Comparison of ENCODE assay signal across 1 cellular context in genomic region chr3:27281671-27282150, GRCh38.
TF ChIP-seq lines count a peak whose summit lies in the region.

No MANE protein-coding gene starts in this region.

TF ChIP-seq in HepG2, 621 proteins besides CTCF, POLR2A, EP300 and RAD21 (continued from another document and continues in another):
- TF ChIP-seq ZBTB26 (CRISPR knock-in tag; IDR thresholded peaks at IDR 0.05; ENCODE audit: borderline replicate concordance) (0 out of 2 replicates have a peak, but pooled peaks have one; percentile 54), NR2F2 (IDR thresholded peaks at IDR 0.05; ENCODE audit: borderline replicate concordance, low read depth) (0 out of 2 replicates have a peak, but pooled peaks have one; percentile 23), CBX5 (CRISPR knock-in tag; IDR thresholded peaks at IDR 0.05; ENCODE audit: borderline replicate concordance) (no peak), ZFY (CRISPR knock-in tag; IDR thresholded peaks at IDR 0.05) (0 out of 2 replicates have a peak, but pooled peaks have one; percentile 30), NR3C1 (CRISPR knock-in tag; IDR thresholded peaks at IDR 0.05) (no peak), HOMEZ (CRISPR knock-in tag; IDR thresholded peaks at IDR 0.05; ENCODE audit: low read depth) (peak; percentile 95), JUNB (CRISPR knock-in tag; IDR thresholded peaks at IDR 0.05; ENCODE audit: borderline replicate concordance) (no peak), CHCHD3 (CRISPR knock-in tag; IDR thresholded peaks at IDR 0.05) (no peak), SRSF9 (IDR thresholded peaks at IDR 0.05; ENCODE audit: borderline replicate concordance, insufficient read depth, low read depth, low read length, poor library complexity, severe bottlenecking) (no peak), SRF (IDR thresholded peaks at IDR 0.05; ENCODE audit: low read depth, low read length) (no peak), ZNF414 (CRISPR knock-in tag; IDR thresholded peaks at IDR 0.05) (no peak), BRCA1 (CRISPR knock-in tag; IDR thresholded peaks at IDR 0.05) (no peak), CAMTA2 (CRISPR knock-in tag; IDR thresholded peaks at IDR 0.05; ENCODE audit: borderline replicate concordance) (no peak), TFAP4 (IDR thresholded peaks at IDR 0.05; ENCODE audit: borderline replicate concordance, low read depth) (peak; percentile 75; the same call in 1 of the 2 replicates), ZNF317 (CRISPR knock-in tag; IDR thresholded peaks at IDR 0.05) (no peak), STAT6 (CRISPR knock-in tag; IDR thresholded peaks at IDR 0.05; ENCODE audit: borderline replicate concordance) (0 out of 2 replicates have a peak, but pooled peaks have one; percentile 30), ZNF839 (CRISPR knock-in tag; IDR thresholded peaks at IDR 0.05; ENCODE audit: borderline replicate concordance) (no peak), ELF3 (CRISPR knock-in tag; IDR thresholded peaks at IDR 0.05) (peak; percentile 71), TBL1XR1 (IDR thresholded peaks at IDR 0.05; ENCODE audit: borderline replicate concordance, low read length, partially characterized antibody) (no peak), ZNF720 (CRISPR knock-in tag; IDR thresholded peaks at IDR 0.05) (no peak), ZNF142 (CRISPR knock-in tag; IDR thresholded peaks at IDR 0.05) (no peak), ZNF770 (CRISPR knock-in tag; IDR thresholded peaks at IDR 0.05) (no peak), NR2F1 (CRISPR knock-in tag; IDR thresholded peaks at IDR 0.05) (no peak), MAX (IDR thresholded peaks at IDR 0.05) (peak; percentile 61; the same call in 1 of the 2 replicates), ATF1 (CRISPR knock-in tag; IDR thresholded peaks at IDR 0.05) (no peak), KDM5B (CRISPR knock-in tag; IDR thresholded peaks at IDR 0.05; ENCODE audit: borderline replicate concordance) (no peak), JUN (CRISPR knock-in tag; IDR thresholded peaks at IDR 0.05) (no peak), ZNF674 (CRISPR knock-in tag; IDR thresholded peaks at IDR 0.05; ENCODE audit: low read depth) (no peak), LCORL (IDR thresholded peaks at IDR 0.05) (peak; percentile 80; the same call in 1 of the 2 replicates), LCORL (CRISPR knock-in tag; IDR thresholded peaks at IDR 0.05) (no peak), ZNF619 (CRISPR knock-in tag; IDR thresholded peaks at IDR 0.05) (no peak), ZNF816 (CRISPR knock-in tag; IDR thresholded peaks at IDR 0.05; ENCODE audit: borderline replicate concordance) (peak; percentile 60; the same call in 1 of the 2 replicates), STAT5B (CRISPR knock-in tag; IDR thresholded peaks at IDR 0.05) (no peak), ZHX2 (IDR thresholded peaks at IDR 0.05; ENCODE audit: low read depth) (no peak), ZHX2 (CRISPR knock-in tag; IDR thresholded peaks at IDR 0.05; ENCODE audit: borderline replicate concordance) (no peak), ZNF274 (CRISPR knock-in tag; IDR thresholded peaks at IDR 0.05) (no peak), RFX5 (IDR thresholded peaks at IDR 0.05; ENCODE audit: low read depth, low read length) (no peak), NFYC (CRISPR knock-in tag; IDR thresholded peaks at IDR 0.05) (no peak), FOSL2 (CRISPR knock-in tag; IDR thresholded peaks at IDR 0.05) (peak; percentile 35; the same call in 1 of the 2 replicates)
